ENCODE assay signal across 1 cellular context in the genomic region with DNA sequence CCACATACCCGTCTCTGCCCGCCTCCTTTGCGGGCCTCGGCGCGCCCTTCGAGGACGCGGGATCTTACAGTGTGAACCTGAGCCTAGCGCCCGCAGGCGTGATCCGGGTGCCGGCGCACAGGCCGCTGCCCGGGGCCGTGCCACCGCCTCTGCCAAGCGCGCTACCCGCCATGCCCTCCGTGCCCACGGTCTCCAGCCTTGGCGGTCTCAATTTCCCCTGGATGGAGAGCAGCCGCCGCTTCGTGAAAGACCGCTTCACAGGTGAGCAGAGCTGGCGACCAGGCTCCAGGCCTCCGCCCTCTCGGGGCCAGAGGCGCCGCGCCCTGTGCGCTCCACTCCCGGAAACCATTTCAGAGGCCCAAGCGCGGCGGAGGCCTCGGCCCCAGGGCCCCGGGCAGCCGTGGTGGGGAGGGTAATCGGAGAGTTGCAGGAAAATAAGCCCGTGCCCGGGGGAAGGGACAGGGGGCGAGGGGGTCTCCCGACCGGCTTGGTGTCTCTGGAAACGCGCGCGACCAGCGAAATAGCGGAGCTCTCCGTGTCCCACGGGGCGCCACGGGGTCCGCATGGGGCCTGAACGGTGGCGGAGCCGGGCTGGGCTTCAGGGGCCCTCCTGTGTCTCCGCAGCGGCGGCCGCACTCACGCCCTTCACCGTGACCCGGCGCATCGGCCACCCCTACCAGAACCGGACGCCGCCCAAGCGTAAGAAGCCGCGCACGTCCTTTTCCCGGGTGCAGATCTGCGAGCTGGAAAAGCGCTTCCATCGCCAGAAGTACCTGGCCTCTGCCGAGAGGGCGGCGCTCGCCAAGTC.
A peak's percentile ranks its signal among the peaks of the same experiment; 100 is the strongest.
TF ChIP-seq lines count a peak whose summit lies in the region.

No MANE protein-coding gene starts in this region.

TF ChIP-seq in HEK293, 187 proteins besides CTCF, POLR2A, EP300 and RAD21 (continued from another document):
- TF ChIP-seq ZNF777 (tag by site-specific recombination; IDR thresholded peaks at IDR 0.05; ENCODE audit: borderline replicate concordance) (0 out of 2 replicates have a peak, but pooled peaks have one; percentile 88), ZNF341 (tag by site-specific recombination; IDR thresholded peaks at IDR 0.05; ENCODE audit: low read depth) (no peak), ZBTB8A (tag by site-specific recombination; IDR thresholded peaks at IDR 0.05) (peak; percentile 47), ZFP37 (tag by site-specific recombination; IDR thresholded peaks at IDR 0.05) (peak; percentile 52; the same call in 1 of the 2 replicates), ZBTB20 (tag by site-specific recombination; IDR thresholded peaks at IDR 0.05) (peak; percentile 78), ZNF600 (tag by site-specific recombination; IDR thresholded peaks at IDR 0.05) (no peak), KLF10 (tag by site-specific recombination; IDR thresholded peaks at IDR 0.05) (no peak), ZXDB (tag by site-specific recombination; IDR thresholded peaks at IDR 0.05) (0 out of 2 replicates have a peak, but pooled peaks have one; percentile 41), YY1 (tag by site-specific recombination; IDR thresholded peaks at IDR 0.05) (no peak), KLF7 (tag by site-specific recombination; IDR thresholded peaks at IDR 0.05; ENCODE audit: borderline replicate concordance) (peak; percentile 16; the same call in 1 of the 2 replicates), ZNF629 (tag by site-specific recombination; IDR thresholded peaks at IDR 0.05) (no peak)
- TF ChIP-seq, protein P1, sequence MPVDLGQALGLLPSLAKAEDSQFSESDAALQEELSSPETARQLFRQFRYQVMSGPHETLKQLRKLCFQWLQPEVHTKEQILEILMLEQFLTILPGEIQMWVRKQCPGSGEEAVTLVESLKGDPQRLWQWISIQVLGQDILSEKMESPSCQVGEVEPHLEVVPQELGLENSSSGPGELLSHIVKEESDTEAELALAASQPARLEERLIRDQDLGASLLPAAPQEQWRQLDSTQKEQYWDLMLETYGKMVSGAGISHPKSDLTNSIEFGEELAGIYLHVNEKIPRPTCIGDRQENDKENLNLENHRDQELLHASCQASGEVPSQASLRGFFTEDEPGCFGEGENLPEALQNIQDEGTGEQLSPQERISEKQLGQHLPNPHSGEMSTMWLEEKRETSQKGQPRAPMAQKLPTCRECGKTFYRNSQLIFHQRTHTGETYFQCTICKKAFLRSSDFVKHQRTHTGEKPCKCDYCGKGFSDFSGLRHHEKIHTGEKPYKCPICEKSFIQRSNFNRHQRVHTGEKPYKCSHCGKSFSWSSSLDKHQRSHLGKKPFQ (tag by site-specific recombination; IDR thresholded peaks at IDR 0.05): peak; percentile 88
- TF ChIP-seq, protein P2, sequence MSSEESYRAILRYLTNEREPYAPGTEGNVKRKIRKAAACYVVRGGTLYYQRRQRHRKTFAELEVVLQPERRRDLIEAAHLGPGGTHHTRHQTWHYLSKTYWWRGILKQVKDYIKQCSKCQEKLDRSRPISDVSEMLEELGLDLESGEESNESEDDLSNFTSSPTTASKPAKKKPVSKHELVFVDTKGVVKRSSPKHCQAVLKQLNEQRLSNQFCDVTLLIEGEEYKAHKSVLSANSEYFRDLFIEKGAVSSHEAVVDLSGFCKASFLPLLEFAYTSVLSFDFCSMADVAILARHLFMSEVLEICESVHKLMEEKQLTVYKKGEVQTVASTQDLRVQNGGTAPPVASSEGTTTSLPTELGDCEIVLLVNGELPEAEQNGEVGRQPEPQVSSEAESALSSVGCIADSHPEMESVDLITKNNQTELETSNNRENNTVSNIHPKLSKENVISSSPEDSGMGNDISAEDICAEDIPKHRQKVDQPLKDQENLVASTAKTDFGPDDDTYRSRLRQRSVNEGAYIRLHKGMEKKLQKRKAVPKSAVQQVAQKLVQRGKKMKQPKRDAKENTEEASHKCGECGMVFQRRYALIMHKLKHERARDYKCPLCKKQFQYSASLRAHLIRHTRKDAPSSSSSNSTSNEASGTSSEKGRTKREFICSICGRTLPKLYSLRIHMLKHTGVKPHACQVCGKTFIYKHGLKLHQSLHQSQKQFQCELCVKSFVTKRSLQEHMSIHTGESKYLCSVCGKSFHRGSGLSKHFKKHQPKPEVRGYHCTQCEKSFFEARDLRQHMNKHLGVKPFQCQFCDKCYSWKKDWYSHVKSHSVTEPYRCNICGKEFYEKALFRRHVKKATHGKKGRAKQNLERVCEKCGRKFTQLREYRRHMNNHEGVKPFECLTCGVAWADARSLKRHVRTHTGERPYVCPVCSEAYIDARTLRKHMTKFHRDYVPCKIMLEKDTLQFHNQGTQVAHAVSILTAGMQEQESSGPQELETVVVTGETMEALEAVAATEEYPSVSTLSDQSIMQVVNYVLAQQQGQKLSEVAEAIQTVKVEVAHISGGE (tag by site-specific recombination; conservative IDR thresholded peaks at IDR 0.05; ENCODE audit: low read depth): peak; percentile 31; the same call in 1 of the 2 replicates
- TF ChIP-seq, protein P3, sequence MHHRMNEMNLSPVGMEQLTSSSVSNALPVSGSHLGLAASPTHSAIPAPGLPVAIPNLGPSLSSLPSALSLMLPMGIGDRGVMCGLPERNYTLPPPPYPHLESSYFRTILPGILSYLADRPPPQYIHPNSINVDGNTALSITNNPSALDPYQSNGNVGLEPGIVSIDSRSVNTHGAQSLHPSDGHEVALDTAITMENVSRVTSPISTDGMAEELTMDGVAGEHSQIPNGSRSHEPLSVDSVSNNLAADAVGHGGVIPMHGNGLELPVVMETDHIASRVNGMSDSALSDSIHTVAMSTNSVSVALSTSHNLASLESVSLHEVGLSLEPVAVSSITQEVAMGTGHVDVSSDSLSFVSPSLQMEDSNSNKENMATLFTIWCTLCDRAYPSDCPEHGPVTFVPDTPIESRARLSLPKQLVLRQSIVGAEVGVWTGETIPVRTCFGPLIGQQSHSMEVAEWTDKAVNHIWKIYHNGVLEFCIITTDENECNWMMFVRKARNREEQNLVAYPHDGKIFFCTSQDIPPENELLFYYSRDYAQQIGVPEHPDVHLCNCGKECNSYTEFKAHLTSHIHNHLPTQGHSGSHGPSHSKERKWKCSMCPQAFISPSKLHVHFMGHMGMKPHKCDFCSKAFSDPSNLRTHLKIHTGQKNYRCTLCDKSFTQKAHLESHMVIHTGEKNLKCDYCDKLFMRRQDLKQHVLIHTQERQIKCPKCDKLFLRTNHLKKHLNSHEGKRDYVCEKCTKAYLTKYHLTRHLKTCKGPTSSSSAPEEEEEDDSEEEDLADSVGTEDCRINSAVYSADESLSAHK (tag by site-specific recombination; IDR thresholded peaks at IDR 0.05): peak; percentile 82
